1 cellular context compared by ENCODE assay signal in genomic region chr9:6899274-6899673, GRCh38.
TF ChIP-seq lines count a peak whose summit lies in the region.

No MANE protein-coding gene starts in this region.

TF ChIP-seq in HepG2, 621 proteins besides CTCF, POLR2A, EP300 and RAD21 (continued from another document and continues in another):
- TF ChIP-seq, protein P1, sequence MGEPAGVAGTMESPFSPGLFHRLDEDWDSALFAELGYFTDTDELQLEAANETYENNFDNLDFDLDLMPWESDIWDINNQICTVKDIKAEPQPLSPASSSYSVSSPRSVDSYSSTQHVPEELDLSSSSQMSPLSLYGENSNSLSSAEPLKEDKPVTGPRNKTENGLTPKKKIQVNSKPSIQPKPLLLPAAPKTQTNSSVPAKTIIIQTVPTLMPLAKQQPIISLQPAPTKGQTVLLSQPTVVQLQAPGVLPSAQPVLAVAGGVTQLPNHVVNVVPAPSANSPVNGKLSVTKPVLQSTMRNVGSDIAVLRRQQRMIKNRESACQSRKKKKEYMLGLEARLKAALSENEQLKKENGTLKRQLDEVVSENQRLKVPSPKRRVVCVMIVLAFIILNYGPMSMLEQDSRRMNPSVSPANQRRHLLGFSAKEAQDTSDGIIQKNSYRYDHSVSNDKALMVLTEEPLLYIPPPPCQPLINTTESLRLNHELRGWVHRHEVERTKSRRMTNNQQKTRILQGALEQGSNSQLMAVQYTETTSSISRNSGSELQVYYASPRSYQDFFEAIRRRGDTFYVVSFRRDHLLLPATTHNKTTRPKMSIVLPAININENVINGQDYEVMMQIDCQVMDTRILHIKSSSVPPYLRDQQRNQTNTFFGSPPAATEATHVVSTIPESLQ (CRISPR knock-in tag; conservative IDR thresholded peaks at IDR 0.05), result no peak
- TF ChIP-seq POLR2G (IDR thresholded peaks at IDR 0.05; ENCODE audit: low read depth, low read length) (no peak), ZNF350 (CRISPR knock-in tag; IDR thresholded peaks at IDR 0.05; ENCODE audit: borderline replicate concordance, low read depth) (no peak), STAT6 (CRISPR knock-in tag; IDR thresholded peaks at IDR 0.05; ENCODE audit: borderline replicate concordance) (no peak), FOXK1 (CRISPR knock-in tag; IDR thresholded peaks at IDR 0.05; ENCODE audit: borderline replicate concordance, low read depth) (peak; percentile 40; the same call in 1 of the 2 replicates), HNF4G (IDR thresholded peaks at IDR 0.05; ENCODE audit: borderline replicate concordance, low read depth, low read length) (peak; percentile 68), HNF4G (CRISPR knock-in tag; IDR thresholded peaks at IDR 0.05; ENCODE audit: borderline replicate concordance, low read depth) (peak; percentile 57; the same call in 1 of the 2 replicates), ZSCAN25 (CRISPR knock-in tag; IDR thresholded peaks at IDR 0.05) (no peak), ZNF879 (CRISPR knock-in tag; IDR thresholded peaks at IDR 0.05) (no peak), GLMP (CRISPR knock-in tag; IDR thresholded peaks at IDR 0.05; ENCODE audit: borderline replicate concordance) (no peak), ZNF501 (CRISPR knock-in tag; IDR thresholded peaks at IDR 0.05) (no peak), FOXA1 (IDR thresholded peaks at IDR 0.05) (no peak), FOXA1 (CRISPR knock-in tag; IDR thresholded peaks at IDR 0.05) (peak; percentile 54), MED8 (CRISPR knock-in tag; IDR thresholded peaks at IDR 0.05; ENCODE audit: insufficient replicate concordance) (no peak), PPARG (CRISPR knock-in tag; conservative IDR thresholded peaks at IDR 0.05) (peak; percentile 13; the same call in 1 of the 2 replicates), ZNF234 (CRISPR knock-in tag; conservative IDR thresholded peaks at IDR 0.05) (no peak), CEBPG (CRISPR knock-in tag; IDR thresholded peaks at IDR 0.05) (no peak; the same call in 1 of the 2 replicates), CREM (IDR thresholded peaks at IDR 0.05) (no peak; the same call in 1 of the 2 replicates), CREM (CRISPR knock-in tag; IDR thresholded peaks at IDR 0.05) (no peak), TEF (CRISPR knock-in tag; IDR thresholded peaks at IDR 0.05) (no peak), TBX2 (CRISPR knock-in tag; IDR thresholded peaks at IDR 0.05; ENCODE audit: borderline replicate concordance) (0 out of 2 replicates have a peak, but pooled peaks have one; percentile 42), ZMYM4 (CRISPR knock-in tag; IDR thresholded peaks at IDR 0.05) (peak; percentile 61; the same call in 1 of the 2 replicates), ZBTB42 (CRISPR knock-in tag; IDR thresholded peaks at IDR 0.05) (peak; percentile 83; the same call in 1 of the 2 replicates), ZNF367 (CRISPR knock-in tag; IDR thresholded peaks at IDR 0.05; ENCODE audit: borderline replicate concordance) (no peak), HDAC2 (CRISPR knock-in tag; IDR thresholded peaks at IDR 0.05) (no peak), CSRNP2 (CRISPR knock-in tag; conservative IDR thresholded peaks at IDR 0.05; ENCODE audit: low read depth) (no peak), SRF (IDR thresholded peaks at IDR 0.05; ENCODE audit: low read depth, low read length) (no peak), NFIB (CRISPR knock-in tag; IDR thresholded peaks at IDR 0.05; ENCODE audit: borderline replicate concordance) (no peak), ZBTB10 (CRISPR knock-in tag; IDR thresholded peaks at IDR 0.05; ENCODE audit: borderline replicate concordance) (no peak)
- TF ChIP-seq, protein P2, sequence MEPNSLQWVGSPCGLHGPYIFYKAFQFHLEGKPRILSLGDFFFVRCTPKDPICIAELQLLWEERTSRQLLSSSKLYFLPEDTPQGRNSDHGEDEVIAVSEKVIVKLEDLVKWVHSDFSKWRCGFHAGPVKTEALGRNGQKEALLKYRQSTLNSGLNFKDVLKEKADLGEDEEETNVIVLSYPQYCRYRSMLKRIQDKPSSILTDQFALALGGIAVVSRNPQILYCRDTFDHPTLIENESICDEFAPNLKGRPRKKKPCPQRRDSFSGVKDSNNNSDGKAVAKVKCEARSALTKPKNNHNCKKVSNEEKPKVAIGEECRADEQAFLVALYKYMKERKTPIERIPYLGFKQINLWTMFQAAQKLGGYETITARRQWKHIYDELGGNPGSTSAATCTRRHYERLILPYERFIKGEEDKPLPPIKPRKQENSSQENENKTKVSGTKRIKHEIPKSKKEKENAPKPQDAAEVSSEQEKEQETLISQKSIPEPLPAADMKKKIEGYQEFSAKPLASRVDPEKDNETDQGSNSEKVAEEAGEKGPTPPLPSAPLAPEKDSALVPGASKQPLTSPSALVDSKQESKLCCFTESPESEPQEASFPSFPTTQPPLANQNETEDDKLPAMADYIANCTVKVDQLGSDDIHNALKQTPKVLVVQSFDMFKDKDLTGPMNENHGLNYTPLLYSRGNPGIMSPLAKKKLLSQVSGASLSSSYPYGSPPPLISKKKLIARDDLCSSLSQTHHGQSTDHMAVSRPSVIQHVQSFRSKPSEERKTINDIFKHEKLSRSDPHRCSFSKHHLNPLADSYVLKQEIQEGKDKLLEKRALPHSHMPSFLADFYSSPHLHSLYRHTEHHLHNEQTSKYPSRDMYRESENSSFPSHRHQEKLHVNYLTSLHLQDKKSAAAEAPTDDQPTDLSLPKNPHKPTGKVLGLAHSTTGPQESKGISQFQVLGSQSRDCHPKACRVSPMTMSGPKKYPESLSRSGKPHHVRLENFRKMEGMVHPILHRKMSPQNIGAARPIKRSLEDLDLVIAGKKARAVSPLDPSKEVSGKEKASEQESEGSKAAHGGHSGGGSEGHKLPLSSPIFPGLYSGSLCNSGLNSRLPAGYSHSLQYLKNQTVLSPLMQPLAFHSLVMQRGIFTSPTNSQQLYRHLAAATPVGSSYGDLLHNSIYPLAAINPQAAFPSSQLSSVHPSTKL (CRISPR knock-in tag; IDR thresholded peaks at IDR 0.05), result peak; percentile 77
- TF ChIP-seq, protein P3, sequence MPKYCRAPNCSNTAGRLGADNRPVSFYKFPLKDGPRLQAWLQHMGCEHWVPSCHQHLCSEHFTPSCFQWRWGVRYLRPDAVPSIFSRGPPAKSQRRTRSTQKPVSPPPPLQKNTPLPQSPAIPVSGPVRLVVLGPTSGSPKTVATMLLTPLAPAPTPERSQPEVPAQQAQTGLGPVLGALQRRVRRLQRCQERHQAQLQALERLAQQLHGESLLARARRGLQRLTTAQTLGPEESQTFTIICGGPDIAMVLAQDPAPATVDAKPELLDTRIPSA (CRISPR knock-in tag; IDR thresholded peaks at IDR 0.05; ENCODE audit: borderline replicate concordance), result no peak
- TF ChIP-seq, protein P4, sequence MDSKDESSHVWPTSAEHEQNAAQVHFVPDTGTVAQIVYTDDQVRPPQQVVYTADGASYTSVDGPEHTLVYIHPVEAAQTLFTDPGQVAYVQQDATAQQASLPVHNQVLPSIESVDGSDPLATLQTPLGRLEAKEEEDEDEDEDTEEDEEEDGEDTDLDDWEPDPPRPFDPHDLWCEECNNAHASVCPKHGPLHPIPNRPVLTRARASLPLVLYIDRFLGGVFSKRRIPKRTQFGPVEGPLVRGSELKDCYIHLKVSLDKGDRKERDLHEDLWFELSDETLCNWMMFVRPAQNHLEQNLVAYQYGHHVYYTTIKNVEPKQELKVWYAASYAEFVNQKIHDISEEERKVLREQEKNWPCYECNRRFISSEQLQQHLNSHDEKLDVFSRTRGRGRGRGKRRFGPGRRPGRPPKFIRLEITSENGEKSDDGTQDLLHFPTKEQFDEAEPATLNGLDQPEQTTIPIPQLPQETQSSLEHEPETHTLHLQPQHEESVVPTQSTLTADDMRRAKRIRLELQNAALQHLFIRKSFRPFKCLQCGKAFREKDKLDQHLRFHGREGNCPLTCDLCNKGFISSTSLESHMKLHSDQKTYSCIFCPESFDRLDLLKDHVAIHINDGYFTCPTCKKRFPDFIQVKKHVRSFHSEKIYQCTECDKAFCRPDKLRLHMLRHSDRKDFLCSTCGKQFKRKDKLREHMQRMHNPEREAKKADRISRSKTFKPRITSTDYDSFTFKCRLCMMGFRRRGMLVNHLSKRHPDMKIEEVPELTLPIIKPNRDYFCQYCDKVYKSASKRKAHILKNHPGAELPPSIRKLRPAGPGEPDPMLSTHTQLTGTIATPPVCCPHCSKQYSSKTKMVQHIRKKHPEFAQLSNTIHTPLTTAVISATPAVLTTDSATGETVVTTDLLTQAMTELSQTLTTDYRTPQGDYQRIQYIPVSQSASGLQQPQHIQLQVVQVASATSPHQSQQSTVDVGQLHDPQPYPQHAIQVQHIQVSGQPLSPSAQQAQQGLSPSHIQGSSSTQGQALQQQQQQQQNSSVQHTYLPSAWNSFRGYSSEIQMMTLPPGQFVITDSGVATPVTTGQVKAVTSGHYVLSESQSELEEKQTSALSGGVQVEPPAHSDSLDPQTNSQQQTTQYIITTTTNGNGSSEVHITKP (CRISPR knock-in tag; IDR thresholded peaks at IDR 0.05; ENCODE audit: low read depth), result no peak
- TF ChIP-seq, protein P5, sequence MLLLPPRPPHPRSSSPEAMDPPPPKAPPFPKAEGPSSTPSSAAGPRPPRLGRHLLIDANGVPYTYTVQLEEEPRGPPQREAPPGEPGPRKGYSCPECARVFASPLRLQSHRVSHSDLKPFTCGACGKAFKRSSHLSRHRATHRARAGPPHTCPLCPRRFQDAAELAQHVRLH (CRISPR knock-in tag; IDR thresholded peaks at IDR 0.05; ENCODE audit: borderline replicate concordance, low read depth), result no peak
- TF ChIP-seq, protein P6, sequence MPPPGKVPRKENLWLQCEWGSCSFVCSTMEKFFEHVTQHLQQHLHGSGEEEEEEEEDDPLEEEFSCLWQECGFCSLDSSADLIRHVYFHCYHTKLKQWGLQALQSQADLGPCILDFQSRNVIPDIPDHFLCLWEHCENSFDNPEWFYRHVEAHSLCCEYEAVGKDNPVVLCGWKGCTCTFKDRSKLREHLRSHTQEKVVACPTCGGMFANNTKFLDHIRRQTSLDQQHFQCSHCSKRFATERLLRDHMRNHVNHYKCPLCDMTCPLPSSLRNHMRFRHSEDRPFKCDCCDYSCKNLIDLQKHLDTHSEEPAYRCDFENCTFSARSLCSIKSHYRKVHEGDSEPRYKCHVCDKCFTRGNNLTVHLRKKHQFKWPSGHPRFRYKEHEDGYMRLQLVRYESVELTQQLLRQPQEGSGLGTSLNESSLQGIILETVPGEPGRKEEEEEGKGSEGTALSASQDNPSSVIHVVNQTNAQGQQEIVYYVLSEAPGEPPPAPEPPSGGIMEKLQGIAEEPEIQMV (CRISPR knock-in tag; IDR thresholded peaks at IDR 0.05; ENCODE audit: low read depth), result no peak
